8 cellular contexts compared by ENCODE assay signal in the genomic region with DNA sequence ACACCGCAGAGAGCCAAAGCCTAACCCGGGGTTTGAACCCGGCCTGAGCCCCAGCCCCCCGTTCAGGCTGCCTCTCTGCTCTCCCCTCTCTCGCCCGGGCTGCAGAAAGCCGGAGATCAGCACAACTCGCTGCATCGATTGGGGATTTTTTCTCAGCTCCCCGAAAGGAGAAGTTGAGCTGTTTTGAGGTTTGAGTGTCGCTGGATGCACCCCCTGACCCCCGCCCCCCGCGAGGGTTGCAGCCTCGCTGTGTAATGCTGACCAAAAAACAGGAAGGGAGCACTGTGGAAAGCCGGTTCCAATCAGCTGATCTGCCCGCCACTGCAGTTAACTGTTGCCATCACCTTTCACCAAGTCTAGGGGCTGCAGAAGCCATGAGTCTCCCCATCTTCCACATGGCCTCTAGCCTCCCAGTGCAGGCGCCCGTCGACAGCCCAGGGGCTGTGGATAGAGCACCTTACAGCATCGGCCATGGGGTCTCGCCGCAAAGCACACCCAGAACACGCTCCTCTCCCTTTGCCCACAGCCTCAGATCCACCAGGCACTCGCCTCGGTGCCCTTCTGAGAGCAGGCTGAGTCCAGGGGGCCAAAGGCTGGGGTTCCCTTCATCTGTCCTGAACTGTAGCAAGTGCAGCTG. TPM values are rescaled to one million over a fixed set of nuclear protein-coding genes. Genes with fewer than 3 reads are reported as not detected.
DNase-seq lines count a peak whose midpoint lies in the region; ATAC-seq and TF ChIP-seq lines count a peak whose summit lies in the region.

No MANE protein-coding gene starts in this region.

- H3F3A ChIP-seq in smooth muscle cell (ENCODE audit: low read depth): peaks cover 20% of the 10 kb centered on the region

- TF ChIP-seq CTCF in colonic mucosa (IDR thresholded peaks at IDR 0.05): no peak
- no peak for TF ChIP-seq CTCF in smooth muscle cell (IDR thresholded peaks at IDR 0.05; ENCODE audit: borderline replicate concordance, insufficient read depth, poor library complexity, severe bottlenecking)

- ATAC-seq in GM18868 (IDR thresholded peaks at IDR 0.05; ENCODE audit: unreplicated experiment): peak; percentile 41
- peak; percentile 36 for ATAC-seq in HG03469 (IDR thresholded peaks at IDR 0.05; ENCODE audit: unreplicated experiment)

- no peak overlapping the region for H3K4me2 ChIP-seq in smooth muscle cell

- DNase-seq in colonic mucosa (peak; percentile 53), DMS79 (lab: John Stamatoyannopoulos, UW) (no peak), occipital lobe (lab: John Stamatoyannopoulos, UW) (no peak), smooth muscle cell (lab: John Stamatoyannopoulos, UW; ENCODE audit: unreplicated experiment) (no peak)
- DNase-seq in stimulated activated CD4-positive, alpha-beta T cell treated with anti-CD3 and anti-CD28 coated beads, Interleukin-4, amount 100 ng/mL, for 24 hours: no peak

- H3K27ac ChIP-seq in colonic mucosa: peak overlapping the region; percentile 49
- H3K27ac ChIP-seq in skeletal muscle tissue (ENCODE audit: low read depth, low read length): peak overlapping the region; percentile 66
- H3K27ac ChIP-seq in smooth muscle cell (ENCODE audit: low read depth): no peak overlapping the region

- no peaks in the 10 kb centered on the region for H3K36me3 ChIP-seq in colonic mucosa
- peaks cover 0 to 4% (median 2%) of the 10 kb centered on the region in 3 donors for H3K36me3 ChIP-seq in skeletal muscle tissue (ENCODE audit: control insufficient read depth in 3 of 3, insufficient read depth in 3 of 3, low read length in 3 of 3)
- H3K36me3 ChIP-seq in smooth muscle cell (ENCODE audit: low read depth): no peaks in the 10 kb centered on the region

- no peaks in the 10 kb centered on the region for H3K27me3 ChIP-seq in colonic mucosa
- no peaks in the 10 kb centered on the region for H3K27me3 ChIP-seq in skeletal muscle tissue (ENCODE audit: control insufficient read depth in 3 of 3, insufficient read depth in 3 of 3, low read length in 3 of 3)
- H3K27me3 ChIP-seq in smooth muscle cell (ENCODE audit: low read depth): no peaks in the 10 kb centered on the region

- peaks cover 73% of the 10 kb centered on the region for H3K79me2 ChIP-seq in smooth muscle cell (ENCODE audit: low read depth)

- no peak overlapping the region for H2AFZ ChIP-seq in smooth muscle cell (ENCODE audit: low read depth)

- peaks cover 13% of the 10 kb centered on the region for H3K4me1 ChIP-seq in colonic mucosa
- peaks cover 11 to 31% (median 19%) of the 10 kb centered on the region in 3 donors for H3K4me1 ChIP-seq in skeletal muscle tissue (ENCODE audit: control insufficient read depth in 3 of 3, insufficient read depth in 3 of 3, low read length in 3 of 3)
- H3K4me1 ChIP-seq in smooth muscle cell (ENCODE audit: low read depth): peaks cover 3% of the 10 kb centered on the region

- 96% methylated on average over 26 of the region's 26 CpGs for WGBS in smooth muscle cell (ENCODE audit: low lambda C conversion rate)

- H3K9ac ChIP-seq in colonic mucosa (ENCODE audit: low read depth in 2 of 2, low read length in 2 of 2) (peak overlapping the region; percentile 23 to 43), skeletal muscle tissue (ENCODE audit: low read depth in 1 of 3, low read length in 3 of 3) (no peak overlapping the region), smooth muscle cell (ENCODE audit: low read depth) (no peak overlapping the region)

- intact Hi-C loops in colonic mucosa (cut with DNase I): no loop called here

- peaks cover 23% of the 10 kb centered on the region for H4K20me1 ChIP-seq in smooth muscle cell (ENCODE audit: low read depth)

- H3K4me3 ChIP-seq in colonic mucosa: no peak overlapping the region
- no peak overlapping the region for H3K4me3 ChIP-seq in skeletal muscle tissue (ENCODE audit: low read length in 3 of 3)
- H3K4me3 ChIP-seq in smooth muscle cell: no peak overlapping the region

- H3K9me3 ChIP-seq in colonic mucosa: no peaks in the 10 kb centered on the region
- no peaks in the 10 kb centered on the region for H3K9me3 ChIP-seq in skeletal muscle tissue (ENCODE audit: control insufficient read depth in 3 of 3, low read length in 3 of 3)
- no peaks in the 10 kb centered on the region for H3K9me3 ChIP-seq in smooth muscle cell (replicated peaks; ENCODE audit: low read depth)

RNA-seq across cellular contexts. Expression of a gene that starts 34.5 kb away (rescaled TPM):
- total RNA-seq in colonic mucosa (10 to 100 TPM; 56.5 to 89.2 TPM), skeletal muscle tissue (12.5 TPM), occipital lobe (24.0 TPM), smooth muscle cell (44.6 and 48.7 TPM in 2 replicates)
- polyA plus RNA-seq in smooth muscle cell: 46.6 and 49.4 TPM in 2 replicates

RNA-seq across cellular contexts. Expression of a gene that starts 34.8 kb away (rescaled TPM):
- 10 to 100 TPM; 10.6 to 29.8 TPM for total RNA-seq in colonic mucosa
- total RNA-seq in skeletal muscle tissue: 2.6 TPM
- 1.9 TPM for total RNA-seq in occipital lobe
- 3.3 and 7.4 TPM in 2 replicates for total RNA-seq in smooth muscle cell
- polyA plus RNA-seq in smooth muscle cell: 6.3 and 8.5 TPM in 2 replicates

Comparison
In these comparisons a context has a peak if more than half of its experiments do, and no peak if none do; other contexts are left out.
1. H3K9ac ChIP-seq: peak in colonic mucosa (2 of 2); none in skeletal muscle tissue (0 of 3) and smooth muscle cell (single experiment).